ENCODE assay signal across 22 cellular contexts in genomic region chr16:14649816-14650215, GRCh38. TPM values are rescaled to one million over a fixed set of nuclear protein-coding genes. Genes with fewer than 3 reads are reported as not detected.
DNase-seq lines count a peak whose midpoint lies in the region; ATAC-seq and TF ChIP-seq lines count a peak whose summit lies in the region.
"Had no signal": no experiment of that assay in that cellular context is flagged by ENCODE, and none has a peak within 500 bp of the region (broad histone marks: within the 10 kb centered on the region; RNA-seq: fewer than 3 reads in every experiment).

No MANE protein-coding gene starts in this region.

- H3K27ac ChIP-seq in AG04450 (ENCODE audit: low read depth, low read length) (peak overlapping the region; percentile 11), foreskin keratinocyte (peak overlapping the region; percentile 37), thyroid gland (no peak overlapping the region)
- H3K27ac ChIP-seq: BLaER1 treated with 17β-estradiol and CSF1 and Interleukin-3, amounts not matched to agents 10 nM and 100 nM; HL-60 had no signal

- H3K4me1 ChIP-seq in foreskin keratinocyte (peaks cover 15% of the 10 kb centered on the region), thyroid gland (no peaks in the 10 kb centered on the region)
- H3K4me1 ChIP-seq: BLaER1 treated with 17β-estradiol and CSF1 and Interleukin-3, amounts not matched to agents 10 nM and 100 nM had no signal

- no peak for TF ChIP-seq CTCF in activated CD8-positive, alpha-beta T cell treated with anti-CD3 and anti-CD28 coated beads for 36 hours (IDR thresholded peaks at IDR 0.05)
- TF ChIP-seq CTCF in AG04450 (IDR thresholded peaks at IDR 0.05; ENCODE audit: low read depth, low read length) (no peak), foreskin keratinocyte (conservative IDR thresholded peaks at IDR 0.05) (no peak), thyroid gland (IDR thresholded peaks at IDR 0.05) (no peak)

- CTCF ChIA-PET in activated CD8-positive, alpha-beta T cell treated with anti-CD3 and anti-CD28 coated beads for 36 hours (lab: Charles Lee): no interaction called here
- CTCF ChIA-PET in activated CD8-positive, alpha-beta T cell treated with anti-CD3 and anti-CD28 coated beads, Interleukin-2, amount 10 ng/mL, durations not matched to agents 7 days and 5 days (lab: Charles Lee): no interaction called here
- CTCF ChIA-PET in AG04450 (lab: Charles Lee): no interaction called here

- H3K4me3 Mint-ChIP-seq in activated CD8-positive, alpha-beta T cell treated with anti-CD3 and anti-CD28 coated beads for 36 hours: no peak overlapping the region
- H3K4me3 Mint-ChIP-seq in activated CD8-positive, alpha-beta T cell treated with anti-CD3 and anti-CD28 coated beads, Interleukin-2, amount 10 ng/mL, durations not matched to agents 7 days and 5 days: no peak overlapping the region
- no peak overlapping the region for H3K4me3 Mint-ChIP-seq in activated T-helper 17 cell treated with anti-CD3 and anti-CD28 coated beads, Interleukin-2, amount 50 U/mL, for 72 hours

- H3K27ac Mint-ChIP-seq in activated CD8-positive, alpha-beta T cell treated with anti-CD3 and anti-CD28 coated beads for 36 hours: peak overlapping the region; percentile 69
- H3K27ac Mint-ChIP-seq in activated CD8-positive, alpha-beta T cell treated with anti-CD3 and anti-CD28 coated beads, Interleukin-2, amount 10 ng/mL, durations not matched to agents 7 days and 5 days: no peak overlapping the region
- peak overlapping the region; percentile 84 for H3K27ac Mint-ChIP-seq in activated T-helper 17 cell treated with anti-CD3 and anti-CD28 coated beads, Interleukin-2, amount 50 U/mL, for 72 hours

- H3K9me3 ChIP-seq in AG04450 (ENCODE audit: control insufficient read depth, insufficient read depth, low read length) (no peaks in the 10 kb centered on the region), thyroid gland (no peaks in the 10 kb centered on the region)
- H3K9me3 ChIP-seq: BLaER1 treated with 17β-estradiol and CSF1 and Interleukin-3, amounts not matched to agents 10 nM and 100 nM had no signal

- no peaks in the 10 kb centered on the region for H3K27me3 ChIP-seq in AG04450 (ENCODE audit: control insufficient read depth, insufficient read depth, low read length)
- no peaks in the 10 kb centered on the region for H3K27me3 ChIP-seq in foreskin keratinocyte
- H3K27me3 ChIP-seq in thyroid gland: no peaks in the 10 kb centered on the region
- H3K27me3 ChIP-seq: BLaER1 treated with 17β-estradiol and CSF1 and Interleukin-3, amounts not matched to agents 10 nM and 100 nM had no signal

- no peaks in the 10 kb centered on the region for H3K27me3 Mint-ChIP-seq in activated CD8-positive, alpha-beta T cell treated with anti-CD3 and anti-CD28 coated beads for 36 hours
- H3K27me3 Mint-ChIP-seq in activated CD8-positive, alpha-beta T cell treated with anti-CD3 and anti-CD28 coated beads, Interleukin-2, amount 10 ng/mL, durations not matched to agents 7 days and 5 days (ENCODE audit: low read depth): no peaks in the 10 kb centered on the region
- H3K27me3 Mint-ChIP-seq in activated T-helper 17 cell treated with anti-CD3 and anti-CD28 coated beads, Interleukin-2, amount 50 U/mL, for 72 hours: no peaks in the 10 kb centered on the region

- peaks cover 36% of the 10 kb centered on the region for H3K36me3 Mint-ChIP-seq in activated CD8-positive, alpha-beta T cell treated with anti-CD3 and anti-CD28 coated beads for 36 hours (ENCODE audit: low read depth)
- peaks cover 59% of the 10 kb centered on the region for H3K36me3 Mint-ChIP-seq in activated CD8-positive, alpha-beta T cell treated with anti-CD3 and anti-CD28 coated beads, Interleukin-2, amount 10 ng/mL, durations not matched to agents 7 days and 5 days (ENCODE audit: low read depth)
- peaks cover 94% of the 10 kb centered on the region for H3K36me3 Mint-ChIP-seq in activated T-helper 17 cell treated with anti-CD3 and anti-CD28 coated beads, Interleukin-2, amount 50 U/mL, for 72 hours (ENCODE audit: low read depth)

- H3K4me1 Mint-ChIP-seq in activated CD8-positive, alpha-beta T cell treated with anti-CD3 and anti-CD28 coated beads for 36 hours (ENCODE audit: low read depth): peaks cover 11% of the 10 kb centered on the region
- H3K4me1 Mint-ChIP-seq in activated CD8-positive, alpha-beta T cell treated with anti-CD3 and anti-CD28 coated beads, Interleukin-2, amount 10 ng/mL, durations not matched to agents 7 days and 5 days (ENCODE audit: low read depth): no peaks in the 10 kb centered on the region
- peaks cover 8% of the 10 kb centered on the region for H3K4me1 Mint-ChIP-seq in activated T-helper 17 cell treated with anti-CD3 and anti-CD28 coated beads, Interleukin-2, amount 50 U/mL, for 72 hours

- POLR2A ChIA-PET in activated CD8-positive, alpha-beta T cell treated with anti-CD3 and anti-CD28 coated beads for 36 hours (lab: Charles Lee): interaction anchor here (1.7 kb wide), 1 partner anchor 14 kb away, joined by 3 read pairs; no protein-coding TSS in a partner anchor
- POLR2A ChIA-PET in activated CD8-positive, alpha-beta T cell treated with anti-CD3 and anti-CD28 coated beads, Interleukin-2, amount 10 ng/mL, durations not matched to agents 7 days and 5 days (lab: Charles Lee): no interaction called here
- POLR2A ChIA-PET in AG04450 (lab: Yijun Ruan, JAX): interaction anchor here (0.7 kb wide), 1 partner anchor 13 kb away, joined by 3 read pairs; no protein-coding TSS in a partner anchor

- H3K4me3 ChIP-seq in AG04450 (ENCODE audit: low read depth, low read length) (no peak overlapping the region), thyroid gland (replicated peaks in 1 of 3) (no peak overlapping the region)
- H3K4me3 ChIP-seq: BLaER1 treated with 17β-estradiol and CSF1 and Interleukin-3, amounts not matched to agents 10 nM and 100 nM; GM12878 had no signal

- WGBS in thyroid gland, 2 donors: 95% methylated on average over 10 of the region's 10 CpGs

- no peak for DNase-seq in activated CD8-positive, alpha-beta T cell treated with anti-CD3 and anti-CD28 coated beads for 36 hours
- no peak for DNase-seq in activated CD8-positive, alpha-beta T cell treated with anti-CD3 and anti-CD28 coated beads, Interleukin-2, amount 10 ng/mL, durations not matched to agents 7 days and 5 days
- DNase-seq in AG04450 (ENCODE audit: low read depth, low spot score) (no peak), foreskin keratinocyte (no peak), thyroid gland (no peak), NCI-H146 (lab: John Stamatoyannopoulos, UW) (no peak)
- DNase-seq: 8988T, DMS 273 treated with DMSO at 0.1 percent for 48 hours, GDM1, GOT3, MV-4-11, NCI-H1417, NCI-H2029, NCI-H2171, NCI-H446, OCI-M1, RPMI8226 had no signal

- TF ChIP-seq POLR2A in thyroid gland (IDR thresholded peaks at IDR 0.05): no peak

- intact Hi-C loops in activated CD8-positive, alpha-beta T cell treated with anti-CD3 and anti-CD28 coated beads for 36 hours (cut with micrococcal nuclease): no loop called here
- intact Hi-C loops in thyroid gland (cut with DNase I): no loop called here

- no peak for ATAC-seq in activated CD8-positive, alpha-beta T cell treated with anti-CD3 and anti-CD28 coated beads for 36 hours
- no peak for ATAC-seq in activated CD8-positive, alpha-beta T cell treated with anti-CD3 and anti-CD28 coated beads, Interleukin-2, amount 10 ng/mL, durations not matched to agents 7 days and 5 days
- no peak for ATAC-seq in activated T-helper 17 cell treated with anti-CD3 and anti-CD28 coated beads, Interleukin-2, amount 50 U/mL, for 72 hours (replicated peaks)
- ATAC-seq in foreskin keratinocyte: no peak
- ATAC-seq in GM21390 (IDR thresholded peaks at IDR 0.05; ENCODE audit: unreplicated experiment): no peak
- ATAC-seq: GM12878 had no signal

- peaks cover 51 to 64% of the 10 kb centered on the region in 2 donors for H3K36me3 ChIP-seq in thyroid gland

- no peaks in the 10 kb centered on the region for H3K9me3 Mint-ChIP-seq in activated CD8-positive, alpha-beta T cell treated with anti-CD3 and anti-CD28 coated beads for 36 hours
- H3K9me3 Mint-ChIP-seq in activated CD8-positive, alpha-beta T cell treated with anti-CD3 and anti-CD28 coated beads, Interleukin-2, amount 10 ng/mL, durations not matched to agents 7 days and 5 days (ENCODE audit: insufficient read depth): no peaks in the 10 kb centered on the region
- H3K9me3 Mint-ChIP-seq in activated T-helper 17 cell treated with anti-CD3 and anti-CD28 coated beads, Interleukin-2, amount 50 U/mL, for 72 hours: no peaks in the 10 kb centered on the region

RNA-seq across cellular contexts. Expression of gene BFAR, which starts 17.1 kb away (rescaled TPM):
- total RNA-seq in activated CD8-positive, alpha-beta T cell treated with anti-CD3 and anti-CD28 coated beads for 36 hours: 10 to 100 TPM; 53.4 to 58.4 TPM
- total RNA-seq in activated CD8-positive, alpha-beta T cell treated with anti-CD3 and anti-CD28 coated beads, Interleukin-2, amount 10 ng/mL, durations not matched to agents 7 days and 5 days: 10 to 100 TPM; 65.1 to 65.7 TPM
- polyA plus RNA-seq in AG04450 (2011; rRNA removed) (63.7 and 75.0 TPM in 2 replicates), foreskin keratinocyte (52.8 and 53.2 TPM in 2 replicates)
- polyA minus RNA-seq in AG04450 (2011; rRNA and poly(A)+ RNA removed): 51.7 and 57.6 TPM in 2 replicates
- total RNA-seq in activated T-helper 17 cell treated with anti-CD3 and anti-CD28 coated beads, Interleukin-2, amount 50 U/mL, for 72 hours: 10 to 100 TPM; 41.4 to 62.2 TPM
- total RNA-seq in foreskin keratinocyte (73.5 and 79.4 TPM in 2 replicates), thyroid gland (100 to 1,000 TPM in 1 of 4 donors, 10 to 100 TPM in 3; 56.4 to 104 (median 83.1) TPM)

RNA-seq across cellular contexts. Expression of gene PARN, which starts 19.8 kb away (rescaled TPM):
- total RNA-seq in activated CD8-positive, alpha-beta T cell treated with anti-CD3 and anti-CD28 coated beads for 36 hours: 10 to 100 TPM; 43.0 to 45.6 TPM
- total RNA-seq in activated CD8-positive, alpha-beta T cell treated with anti-CD3 and anti-CD28 coated beads, Interleukin-2, amount 10 ng/mL, durations not matched to agents 7 days and 5 days: 10 to 100 TPM; 36.4 to 40.0 TPM
- polyA plus RNA-seq in AG04450 (2011; rRNA removed): 33.9 and 37.7 TPM in 2 replicates
- 21.0 and 24.9 TPM in 2 replicates for polyA minus RNA-seq in AG04450 (2011; rRNA and poly(A)+ RNA removed)
- total RNA-seq in activated T-helper 17 cell treated with anti-CD3 and anti-CD28 coated beads, Interleukin-2, amount 50 U/mL, for 72 hours: 10 to 100 TPM; 28.0 to 46.3 TPM
- total RNA-seq in foreskin keratinocyte: 32.0 and 32.2 TPM in 2 replicates
- 16.0 and 18.1 TPM in 2 replicates for polyA plus RNA-seq in foreskin keratinocyte
- total RNA-seq in thyroid gland: 100 to 1,000 TPM in 2 of 4 donors, 10 to 100 TPM in 2; 69.8 to 214 (median 120) TPM

RNA-seq across cellular contexts. Expression of gene PLA2G10, which starts 44.3 kb away (rescaled TPM):
- total RNA-seq in activated CD8-positive, alpha-beta T cell treated with anti-CD3 and anti-CD28 coated beads for 36 hours: not detected
- total RNA-seq in activated CD8-positive, alpha-beta T cell treated with anti-CD3 and anti-CD28 coated beads, Interleukin-2, amount 10 ng/mL, durations not matched to agents 7 days and 5 days: not detected
- polyA plus RNA-seq in AG04450 (2011; rRNA removed) (not detected in 2 replicates), foreskin keratinocyte (0.79 and 0.90 TPM in 2 replicates)
- polyA minus RNA-seq in AG04450 (2011; rRNA and poly(A)+ RNA removed): not detected in 2 replicates
- not detected for total RNA-seq in activated T-helper 17 cell treated with anti-CD3 and anti-CD28 coated beads, Interleukin-2, amount 50 U/mL, for 72 hours
- total RNA-seq in foreskin keratinocyte (0.34 and 0.71 TPM in 2 replicates), thyroid gland (not detected)
- total RNA-seq: GM12878 had no signal
- polyA plus RNA-seq: GM12878 had no signal

RNA-seq across cellular contexts. Expression of gene NPIPA3, which starts 53.4 kb away (rescaled TPM):
- total RNA-seq in activated CD8-positive, alpha-beta T cell treated with anti-CD3 and anti-CD28 coated beads for 36 hours: 1 to 10 TPM; 3.0 to 3.5 TPM
- total RNA-seq in activated CD8-positive, alpha-beta T cell treated with anti-CD3 and anti-CD28 coated beads, Interleukin-2, amount 10 ng/mL, durations not matched to agents 7 days and 5 days: 1 to 10 TPM; 2.6 to 3.7 TPM
- polyA plus RNA-seq in AG04450 (2011; rRNA removed) (1.4 and 1.8 TPM in 2 replicates), foreskin keratinocyte (7.4 and 9.8 TPM in 2 replicates)
- polyA minus RNA-seq in AG04450 (2011; rRNA and poly(A)+ RNA removed): 0.43 TPM in 1 of 2 replicates, not detected in the other
- total RNA-seq in activated T-helper 17 cell treated with anti-CD3 and anti-CD28 coated beads, Interleukin-2, amount 50 U/mL, for 72 hours: under 1 TPM; 0.61 to 0.74 TPM
- total RNA-seq in foreskin keratinocyte (4.0 and 5.1 TPM in 2 replicates), thyroid gland (1 to 10 TPM in 3 of 4 donors, not detected in 1; 1.2 TPM)

Comparison
In these comparisons a context has a peak if more than half of its experiments do, and no peak if none do; other contexts are left out.
1. H3K27ac ChIP-seq: peak in AG04450 (single experiment) and foreskin keratinocyte (single experiment); none in thyroid gland (0 of 3).